Comparison of ENCODE assay signal across 12 cellular contexts in genomic region chr1:17892225-17892624, GRCh38.
A peak's percentile ranks its signal among the peaks of the same experiment; 100 is the strongest.
DNase-seq lines count a peak whose midpoint lies in the region; ATAC-seq lines count a peak whose summit lies in the region.
"Had no signal": no experiment of that assay in that cellular context is flagged by ENCODE, and none has a peak within 500 bp of the region (broad histone marks: within the 10 kb centered on the region; RNA-seq: fewer than 3 reads in every experiment).

No MANE protein-coding gene starts in this region.

- DNase-seq in M059J (ENCODE audit: low read depth) (peak; percentile 47), NCI-H2029 treated with DMSO at 0.1 percent for 48 hours (lab: John Stamatoyannopoulos, UW) (peak; percentile 84), T47D (ENCODE audit: low read depth in 1 of 2, low spot score in 1 of 2) (peak; percentile 13 to 68), myocyte (ENCODE audit: low read depth) (peak; percentile 43), superior temporal gyrus (ENCODE audit: extremely low spot score) (no peak), NCI-H82 treated with DMSO at 0.1 percent for 48 hours (lab: John Stamatoyannopoulos, UW; ENCODE audit: unreplicated experiment) (no peak)
- DNase-seq: activated CD4-positive, alpha-beta T cell treated with anti-CD3 and anti-CD28 coated beads for 4 hours; activated CD8-positive, alpha-beta memory T cell treated with anti-CD3 and anti-CD28 coated beads, Interleukin-2, amount 50 U/mL, for 4 hours; Calu3; left colon; MV-4-11 had no signal

- in situ Hi-C loops in T47D (cut with HindIII; ENCODE audit: low pct_unique_long_range_greater_than_20kb, low sequenced_read_pairs), result no loop called here

- ATAC-seq in HG03442 (IDR thresholded peaks at IDR 0.05; ENCODE audit: unreplicated experiment), result no peak
- ATAC-seq: left colon had no signal

Comparison
In these comparisons a context has a peak if more than half of its experiments do, and no peak if none do; other contexts are left out.
1. DNase-seq: peak in M059J (single experiment), NCI-H2029 treated with DMSO at 0.1 percent for 48 hours (single experiment), T47D (2 of 2) and myocyte (single experiment); none in superior temporal gyrus (single experiment) and NCI-H82 treated with DMSO at 0.1 percent for 48 hours (single experiment).